8 cellular contexts compared by ENCODE assay signal in genomic region chr21:38913120-38913975, GRCh38.
DNase-seq lines count a peak whose midpoint lies in the region; ATAC-seq and TF ChIP-seq lines count a peak whose summit lies in the region.

No MANE protein-coding gene starts in this region.

- H3K27me3 ChIP-seq in GM23248 (replicated peaks; ENCODE audit: insufficient read depth): no peaks in the 10 kb centered on the region

- H4K20me1 ChIP-seq in GM23248 (ENCODE audit: insufficient read depth): no peaks in the 10 kb centered on the region

- no peaks in the 10 kb centered on the region for H3K9me2 ChIP-seq in GM23248 (ENCODE audit: insufficient read depth)

- no peaks in the 10 kb centered on the region for H3K9me3 ChIP-seq in GM23248 (ENCODE audit: low read depth)

- H3K79me2 ChIP-seq in GM23248 (ENCODE audit: insufficient read depth): no peaks in the 10 kb centered on the region

- no peak overlapping the region for H3K9ac ChIP-seq in GM23248

- 6 to 13% methylated on average over 25 to 32 of the region's 32 CpGs for WGBS in GM23248 (ENCODE audit: low coverage in 1 of 2, low lambda C conversion rate in 2 of 2, missing lambda C conversion rate in 2 of 2), 2 experiments

- H3K36me3 ChIP-seq in GM23248 (ENCODE audit: low read depth): no peaks in the 10 kb centered on the region

- in situ Hi-C loops in GM23248 (cut with MboI): no loop called here

- peak overlapping the region; percentile 46 for H3K4me3 ChIP-seq in GM23248
- H3K4me3 ChIP-seq in epithelial cell of proximal tubule (ENCODE audit: low read depth, low read length): peak overlapping the region; percentile 26

- ATAC-seq in GM18907 (IDR thresholded peaks at IDR 0.05; ENCODE audit: unreplicated experiment): no peak

- H3F3A ChIP-seq in GM23248 (ENCODE audit: insufficient read depth): no peaks in the 10 kb centered on the region

- DNase-seq in GM23248: peak; percentile 84
- DNase-seq in NCI-H774 (lab: John Stamatoyannopoulos, UW): peak; percentile 82
- no peak for DNase-seq in epithelial cell of proximal tubule (ENCODE audit: low read depth)
- peak; percentile 59 for DNase-seq in myocyte (ENCODE audit: low read depth)
- no peak for DNase-seq in hippocampal formation (lab: John Stamatoyannopoulos, UW)
- DNase-seq in epidermal melanocyte (ENCODE audit: insufficient read length, low spot score): no peak
- DNase-seq in NCI-H1105 (lab: John Stamatoyannopoulos, UW): no peak

- H3K27ac ChIP-seq in GM23248: no peak overlapping the region

- H2AFZ ChIP-seq in GM23248: peak overlapping the region; percentile 72

- peaks cover 13% of the 10 kb centered on the region for H3K4me1 ChIP-seq in GM23248 (ENCODE audit: insufficient read depth)

- TF ChIP-seq CTCF in epithelial cell of proximal tubule (conservative IDR thresholded peaks at IDR 0.05; ENCODE audit: low read depth, low read length): no peak

- peak overlapping the region; percentile 79 for H3K4me2 ChIP-seq in GM23248 (ENCODE audit: unreplicated experiment)

Comparison
In these comparisons a context has a peak if more than half of its experiments do, and no peak if none do; other contexts are left out.
1. DNase-seq: peak in GM23248 (single experiment), NCI-H774 (single experiment) and myocyte (single experiment); none in epithelial cell of proximal tubule (single experiment), hippocampal formation (0 of 2), epidermal melanocyte (single experiment) and NCI-H1105 (single experiment).